Comparison of ENCODE assay signal across 1 cellular context in genomic region chr21:45535341-45536081, GRCh38.
TF ChIP-seq lines count a peak whose summit lies in the region.

No MANE protein-coding gene starts in this region.

TF ChIP-seq in WTC11, 78 proteins besides CTCF, POLR2A, EP300 and RAD21 (continued from another document):
- TF ChIP-seq ZNF532 (CRISPR knock-in tag; IDR thresholded peaks at IDR 0.05; ENCODE audit: borderline replicate concordance) (no peak), IRF1 (CRISPR knock-in tag; IDR thresholded peaks at IDR 0.05) (no peak), RORB (CRISPR knock-in tag; IDR thresholded peaks at IDR 0.05) (no peak), JAZF1 (CRISPR knock-in tag; IDR thresholded peaks at IDR 0.05) (no peak), FOXK1 (CRISPR knock-in tag; IDR thresholded peaks at IDR 0.05) (no peak), USF1 (CRISPR knock-in tag; IDR thresholded peaks at IDR 0.05) (no peak), ZNF121 (CRISPR knock-in tag; IDR thresholded peaks at IDR 0.05) (no peak), ZMAT4 (CRISPR knock-in tag; IDR thresholded peaks at IDR 0.05) (no peak)
TF ChIP-seq in WTC11: peak in this region for 0.
